ENCODE assay signal across 1 cellular context in genomic region chr16:81975637-81976036, GRCh38.
TF ChIP-seq lines count a peak whose summit lies in the region.

No MANE protein-coding gene starts in this region.

TF ChIP-seq in K562, 482 proteins besides CTCF, POLR2A, EP300 and RAD21:
- TF ChIP-seq E2F1 (CRISPR knock-in tag; IDR thresholded peaks at IDR 0.05) (no peak), ZNF655 (CRISPR knock-in tag; IDR thresholded peaks at IDR 0.05) (no peak), ZNF23 (CRISPR knock-in tag; IDR thresholded peaks at IDR 0.05) (no peak), PRPF4 (IDR thresholded peaks at IDR 0.05; ENCODE audit: insufficient read depth, low read depth, low read length, poor library complexity, severe bottlenecking) (no peak), ZNF253 (CRISPR knock-in tag; conservative IDR thresholded peaks at IDR 0.05) (no peak), HDAC6 (IDR thresholded peaks at IDR 0.05; ENCODE audit: low read depth, low read length) (no peak), SIRT6 (IDR thresholded peaks at IDR 0.05; ENCODE audit: low read depth, low read length) (no peak), HMG20B (CRISPR knock-in tag; IDR thresholded peaks at IDR 0.05) (no peak), FOXA1 (IDR thresholded peaks at IDR 0.05; ENCODE audit: borderline replicate concordance) (no peak), RUNX1 (IDR thresholded peaks at IDR 0.05; ENCODE audit: low read depth) (no peak), BACH1 (tag; IDR thresholded peaks at IDR 0.05) (no peak), ZNF699 (CRISPR knock-in tag; IDR thresholded peaks at IDR 0.05; ENCODE audit: insufficient replicate concordance) (no peak), TEAD1 (CRISPR knock-in tag; IDR thresholded peaks at IDR 0.05) (no peak), FIP1L1 (IDR thresholded peaks at IDR 0.05; ENCODE audit: low read depth, low read length, poor library complexity, severe bottlenecking) (no peak), KAT2B (IDR thresholded peaks at IDR 0.05; ENCODE audit: low read depth, low read length) (no peak), MYBL2 (IDR thresholded peaks at IDR 0.05; ENCODE audit: low read depth) (no peak), MYBL2 (CRISPR knock-in tag; IDR thresholded peaks at IDR 0.05; ENCODE audit: borderline replicate concordance) (no peak), NONO (IDR thresholded peaks at IDR 0.05; ENCODE audit: low read depth in 2 of 2, low read length in 1 of 2) (no peak), ZNF347 (CRISPR knock-in tag; IDR thresholded peaks at IDR 0.05; ENCODE audit: low read depth) (no peak), ZKSCAN3 (CRISPR knock-in tag; IDR thresholded peaks at IDR 0.05) (no peak)
